In genomic region chr6:135062735-135063134, GRCh38 we compare ENCODE assay signal across 17 cellular contexts. TPM values are rescaled to one million over a fixed set of nuclear protein-coding genes. Genes with fewer than 3 reads are reported as not detected.
DNase-seq lines count a peak whose midpoint lies in the region; ATAC-seq, FAIRE-seq and TF ChIP-seq lines count a peak whose summit lies in the region.
"Had no signal": no experiment of that assay in that cellular context is flagged by ENCODE, and none has a peak within 500 bp of the region (broad histone marks: within the 10 kb centered on the region; RNA-seq: fewer than 3 reads in every experiment).

No MANE protein-coding gene starts in this region.

- no peaks in the 10 kb centered on the region for H3K9me3 ChIP-seq in neuronal stem cell (replicated peaks in 1 of 2; ENCODE audit: control insufficient read depth in 2 of 2, insufficient read depth in 1 of 2, low read depth in 1 of 2, low read length in 2 of 2)
- no peaks in the 10 kb centered on the region for H3K9me3 ChIP-seq in kidney (ENCODE audit: control insufficient read depth in 1 of 2, low read length in 2 of 2)
- H3K9me3 ChIP-seq: Caco-2, neutrophil, thyroid gland had no signal

- H4K91ac ChIP-seq in neuronal stem cell (ENCODE audit: low read depth, low read length, poor library complexity) = no peak overlapping the region

- H4K8ac ChIP-seq in neuronal stem cell (ENCODE audit: low read depth, low read length) = no peak overlapping the region

- H3K27ac ChIP-seq in neuronal stem cell (replicated peaks; ENCODE audit: low read length) (no peak overlapping the region), kidney (ENCODE audit: low read depth in 2 of 2, low read length in 2 of 2) (no peak overlapping the region)
- H3K27ac ChIP-seq: neutrophil, thyroid gland had no signal

- no peaks in the 10 kb centered on the region for H3K79me1 ChIP-seq in neuronal stem cell (ENCODE audit: low read depth, low read length)

- no peak overlapping the region for H3K23ac ChIP-seq in neuronal stem cell (ENCODE audit: low read depth, low read length, poor library complexity)

- H3K9ac ChIP-seq in neuronal stem cell (ENCODE audit: low read depth, low read length, poor library complexity) (no peak overlapping the region), kidney (ENCODE audit: low read length in 2 of 2) (no peak overlapping the region)

- no peak overlapping the region for H2BK15ac ChIP-seq in neuronal stem cell (ENCODE audit: low read length)

- H2AFZ ChIP-seq in neuronal stem cell (ENCODE audit: low read length) = peak overlapping the region; percentile 4

- intact Hi-C loops in kidney (cut with DNase I) = no loop called here

- no peak overlapping the region for H3K4me2 ChIP-seq in neuronal stem cell (ENCODE audit: insufficient read depth, low read length, poor library complexity, severe bottlenecking)

- no peak overlapping the region for H3K14ac ChIP-seq in neuronal stem cell (ENCODE audit: low read length)

- H3K36me3 ChIP-seq in neuronal stem cell (replicated peaks in 1 of 2; ENCODE audit: control insufficient read depth in 2 of 2, insufficient read depth in 2 of 2, low read length in 2 of 2) = no peaks in the 10 kb centered on the region
- no peaks in the 10 kb centered on the region for H3K36me3 ChIP-seq in kidney (ENCODE audit: control insufficient read depth in 1 of 2, insufficient read depth in 2 of 2, low read length in 2 of 2)
- H3K36me3 ChIP-seq: neutrophil, thyroid gland had no signal

- peak; percentile 25 for DNase-seq in NCI-H1436 (lab: John Stamatoyannopoulos, UW)
- no peak for DNase-seq in NCI-H1436 treated with DMSO at 0.1 percent for 48 hours (lab: John Stamatoyannopoulos, UW)
- peak; percentile 25 for DNase-seq in NCI-H146 treated with DMSO at 0.1 percent for 48 hours (lab: John Stamatoyannopoulos, UW; ENCODE audit: unreplicated experiment)
- DNase-seq in SK-N-DZ (ENCODE audit: low spot score) = peak; percentile 33
- no peak for DNase-seq in neuronal stem cell (ENCODE audit: low spot score)
- no peak for DNase-seq in kidney
- DNase-seq: ACHN; Caco-2; caudate nucleus; foreskin melanocyte; SIG-M5; stimulated activated CD4-positive, alpha-beta T cell treated with anti-CD3 and anti-CD28 coated beads, Interleukin-4, amount 100 ng/mL, for 1 hour; thyroid gland had no signal

- ATAC-seq in HG03342 (IDR thresholded peaks at IDR 0.05; ENCODE audit: unreplicated experiment) (no peak), HG03442 (IDR thresholded peaks at IDR 0.05; ENCODE audit: unreplicated experiment) (no peak)

- no peak overlapping the region for H2BK12ac ChIP-seq in neuronal stem cell (ENCODE audit: low read length)

- TF ChIP-seq CTCF in kidney (IDR thresholded peaks at IDR 0.05; ENCODE audit: borderline replicate concordance, extremely low read depth, insufficient read depth) = no peak

- no peak overlapping the region for H2AK5ac ChIP-seq in neuronal stem cell (ENCODE audit: low read depth, low read length)

- H2BK5ac ChIP-seq in neuronal stem cell (ENCODE audit: low read length) = no peak overlapping the region

- WGBS in neuronal stem cell (ENCODE audit: extremely low coverage in 2 of 2, insufficient read length in 2 of 2, insufficient replicate concordance in 1 of 2), 2 donors = no CpG with 5 or more reads among the region's 7 CpGs

- H3K18ac ChIP-seq in neuronal stem cell (ENCODE audit: low read length) = no peak overlapping the region

- no peak overlapping the region for H3K4me3 ChIP-seq in neuronal stem cell (ENCODE audit: low read length in 2 of 2)
- no peak overlapping the region for H3K4me3 ChIP-seq in kidney (ENCODE audit: low read length in 2 of 2)
- H3K4me3 ChIP-seq: thyroid gland had no signal

- H3K27me3 ChIP-seq in neuronal stem cell (ENCODE audit: control insufficient read depth in 3 of 3, insufficient read depth in 3 of 3, low read depth in 1 of 3, low read length in 3 of 3) = no peaks in the 10 kb centered on the region
- H3K27me3 ChIP-seq: neutrophil, thyroid gland had no signal

- H2BK120ac ChIP-seq in neuronal stem cell (ENCODE audit: low read depth, low read length) = no peak overlapping the region

- no peak for FAIRE-seq in kidney (lab: Jason Lieb, UNC)
- FAIRE-seq: endometrium had no signal

- H3K4ac ChIP-seq in neuronal stem cell (ENCODE audit: low read length) = no peak overlapping the region

- H3K4me1 ChIP-seq in neuronal stem cell (ENCODE audit: control insufficient read depth in 2 of 2, insufficient read depth in 1 of 2, low read depth in 1 of 2, low read length in 2 of 2) (no peaks in the 10 kb centered on the region), kidney (ENCODE audit: control insufficient read depth in 1 of 2, insufficient read depth in 1 of 2, low read depth in 1 of 2, low read length in 2 of 2) (no peaks in the 10 kb centered on the region)
- H3K4me1 ChIP-seq: Caco-2, thyroid gland had no signal

RNA-seq across cellular contexts. Expression of gene HBS1L, which starts 8.1 kb away (rescaled TPM):
- polyA plus RNA-seq in SK-N-DZ (2014; cell fraction: cytosol; rRNA removed) = 51.1 and 54.9 TPM in 2 replicates
- polyA plus RNA-seq in SK-N-DZ (2014; cell fraction: nucleus; rRNA removed) = 25.2 and 51.2 TPM in 2 replicates
- polyA plus RNA-seq in neuronal stem cell (2013, experiment 1 of 2) = 59.9 TPM
- 59.8 TPM for polyA plus RNA-seq in neuronal stem cell (2013, experiment 2 of 2)
- total RNA-seq in kidney = 59.1 TPM
- polyA plus RNA-seq in kidney (ENCODE audit: insufficient read depth, low read depth, low replicate concordance) = 21.0 TPM

Comparison
In these comparisons a context has a peak if more than half of its experiments do, and no peak if none do; other contexts are left out.
1. DNase-seq: peak in NCI-H1436 (single experiment), NCI-H146 treated with DMSO at 0.1 percent for 48 hours (single experiment) and SK-N-DZ (single experiment); none in NCI-H1436 treated with DMSO at 0.1 percent for 48 hours (single experiment), neuronal stem cell (single experiment) and kidney (single experiment).